ENCODE assay signal across 16 cellular contexts in genomic region chr20:57964011-57964862, GRCh38.
DNase-seq lines count a peak whose midpoint lies in the region; ATAC-seq, FAIRE-seq and TF ChIP-seq lines count a peak whose summit lies in the region.
"Had no signal": no experiment of that assay in that cellular context is flagged by ENCODE, and none has a peak within 500 bp of the region (broad histone marks: within the 10 kb centered on the region; RNA-seq: fewer than 3 reads in every experiment).

No MANE protein-coding gene starts in this region.

- no TSS peak for BruUV-seq in Calu3 (replicated peaks; lab: Mats Ljungman, UMichigan)

- H3K79me2 ChIP-seq in astrocyte (ENCODE audit: insufficient read depth, low read length) = no peaks in the 10 kb centered on the region

- DNase-seq in Ammon's horn (ENCODE audit: low spot score) (peak; percentile 55), astrocyte (ENCODE audit: low read depth) (no peak), heart left ventricle (peak in 3 of 5 donors; percentile 38 to 63 (median 55)), sciatic nerve (ENCODE audit: low spot score) (peak; percentile 58), NCI-H524 treated with DMSO at 0.1 percent for 48 hours (lab: John Stamatoyannopoulos, UW) (no peak), Calu3 (no peak), AG08396 (ENCODE audit: low spot score) (no peak), mesenteric fat pad (ENCODE audit: low spot score) (no peak)
- DNase-seq: ACHN; H9; NCI-H524; PC-3; stimulated activated CD4-positive, alpha-beta T cell treated with anti-CD3 and anti-CD28 coated beads, Interleukin-4, amount 100 ng/mL, for 24 hours had no signal

- TF ChIP-seq POLR2A in heart left ventricle (IDR thresholded peaks at IDR 0.05) = no peak

- CTCF ChIA-PET in Calu3 (lab: Charles Lee) = no interaction called here

- H3K27me3 ChIP-seq in astrocyte (ENCODE audit: insufficient read depth, low read length) (no peaks in the 10 kb centered on the region), heart left ventricle (peaks cover 0 to 23% (median 0%) of the 10 kb centered on the region in 9 donors)

- TF ChIP-seq CTCF in astrocyte (IDR thresholded peaks at IDR 0.05; ENCODE audit: insufficient read depth, low read depth, low read length) = no peak
- TF ChIP-seq CTCF in heart left ventricle (IDR thresholded peaks at IDR 0.05) = no peak
- no peak for TF ChIP-seq CTCF in Calu3 (IDR thresholded peaks at IDR 0.05; ENCODE audit: unreplicated experiment)

- H3K4me3 ChIP-seq in astrocyte (ENCODE audit: insufficient read depth, low read depth, low read length) (no peak overlapping the region), heart left ventricle (no peak overlapping the region)
- H3K4me3 ChIP-seq: K562 had no signal

- WGBS in heart left ventricle, 4 donors = 67 to 74% (median 73%) methylated on average over 15 of the region's 15 CpGs

- H2AFZ ChIP-seq in astrocyte (ENCODE audit: low read depth, low read length) = peak overlapping the region; percentile 35

- H3K9ac ChIP-seq in astrocyte (ENCODE audit: low read length) = no peak overlapping the region

- peaks cover 39% of the 10 kb centered on the region for H3K27me3 Mint-ChIP-seq in astrocyte (ENCODE audit: low read depth, unreplicated experiment)
- H3K27me3 Mint-ChIP-seq in Calu3 (ENCODE audit: unreplicated experiment) = no peaks in the 10 kb centered on the region

- H3K9me3 ChIP-seq in astrocyte (ENCODE audit: insufficient read depth, low read depth, low read length) (no peaks in the 10 kb centered on the region), heart left ventricle (no peaks in the 10 kb centered on the region)

- no peak overlapping the region for H3K27ac ChIP-seq in astrocyte (ENCODE audit: low read depth, low read length)
- H3K27ac ChIP-seq in heart left ventricle = peak overlapping the region in 11 of 12 donors; percentile 8 to 68 (median 57)
- H3K27ac ChIP-seq: VCaP had no signal

- peaks cover 15% of the 10 kb centered on the region for H3K4me1 Mint-ChIP-seq in astrocyte (ENCODE audit: low read depth, unreplicated experiment)
- no peaks in the 10 kb centered on the region for H3K4me1 Mint-ChIP-seq in Calu3 (ENCODE audit: low read depth, unreplicated experiment)

- H3K9me3 Mint-ChIP-seq in astrocyte (ENCODE audit: unreplicated experiment) (peaks cover 4% of the 10 kb centered on the region), Calu3 (ENCODE audit: low read depth, unreplicated experiment) (peaks cover 4% of the 10 kb centered on the region)
- H3K9me3 Mint-ChIP-seq: H9; natural killer cell treated with Interleukin-12 subunit alpha and Interleukin-12 subunit beta and Interleukin-15 and Interleukin-18, amount 100 ng/mL, for 72 hours had no signal

- H3K27ac Mint-ChIP-seq in astrocyte (ENCODE audit: unreplicated experiment) = peak overlapping the region; percentile 79
- H3K27ac Mint-ChIP-seq in Calu3 (ENCODE audit: unreplicated experiment) = no peak overlapping the region
- H3K27ac Mint-ChIP-seq: natural killer cell treated with Interleukin-12 subunit alpha and Interleukin-12 subunit beta and Interleukin-15 and Interleukin-18, amount 100 ng/mL, for 72 hours had no signal

- FAIRE-seq in astrocyte (lab: Jason Lieb, UNC) = no peak
- FAIRE-seq: K562 had no signal

- H3K4me2 ChIP-seq in astrocyte (ENCODE audit: low read length) = peak overlapping the region; percentile 7

- H3K4me3 Mint-ChIP-seq in astrocyte (ENCODE audit: unreplicated experiment) (peak overlapping the region; percentile 30), Calu3 (ENCODE audit: low read depth, unreplicated experiment) (no peak overlapping the region)
- H3K4me3 Mint-ChIP-seq: H9; natural killer cell treated with Interleukin-12 subunit alpha and Interleukin-12 subunit beta and Interleukin-15 and Interleukin-18, amount 100 ng/mL, for 72 hours had no signal

- H3K36me3 Mint-ChIP-seq in astrocyte (ENCODE audit: low read depth, unreplicated experiment) (peaks cover 7% of the 10 kb centered on the region), Calu3 (ENCODE audit: insufficient read depth, unreplicated experiment) (no peaks in the 10 kb centered on the region)
- H3K36me3 Mint-ChIP-seq: natural killer cell treated with Interleukin-12 subunit alpha and Interleukin-12 subunit beta and Interleukin-15 and Interleukin-18, amount 100 ng/mL, for 72 hours had no signal

- ATAC-seq in heart left ventricle (peak; percentile 33 to 87 (median 58)), sciatic nerve (peak; percentile 76)
- ATAC-seq: K562; natural killer cell treated with Interleukin-12 subunit alpha and Interleukin-12 subunit beta and Interleukin-15 and Interleukin-18, amount 100 ng/mL, for 72 hours; PC-3 had no signal

- intact Hi-C loops in heart left ventricle (cut with DNase I) (no loop called here), sciatic nerve (cut with DNase I) (no loop called here), Calu3 (cut with micrococcal nuclease; ENCODE audit: unreplicated experiment) (no loop called here)

- H3K36me3 ChIP-seq in astrocyte (ENCODE audit: insufficient read depth, low read length) = no peaks in the 10 kb centered on the region
- H3K36me3 ChIP-seq in heart left ventricle = no peaks in the 10 kb centered on the region

- H4K20me1 ChIP-seq in astrocyte (ENCODE audit: insufficient read depth, low read length) = no peaks in the 10 kb centered on the region

- H3K4me1 ChIP-seq in astrocyte (ENCODE audit: insufficient read depth, low read length) (peaks cover 4% of the 10 kb centered on the region), heart left ventricle (peaks cover 0 to 32% (median 2%) of the 10 kb centered on the region in 12 donors)

Comparison
In these comparisons a context has a peak if more than half of its experiments do, and no peak if none do; other contexts are left out.
1. DNase-seq: peak in Ammon's horn (single experiment), heart left ventricle (3 of 5) and sciatic nerve (single experiment); none in astrocyte (single experiment), NCI-H524 treated with DMSO at 0.1 percent for 48 hours (single experiment), Calu3 (single experiment), AG08396 (single experiment) and mesenteric fat pad (single experiment).